In the genomic region with DNA sequence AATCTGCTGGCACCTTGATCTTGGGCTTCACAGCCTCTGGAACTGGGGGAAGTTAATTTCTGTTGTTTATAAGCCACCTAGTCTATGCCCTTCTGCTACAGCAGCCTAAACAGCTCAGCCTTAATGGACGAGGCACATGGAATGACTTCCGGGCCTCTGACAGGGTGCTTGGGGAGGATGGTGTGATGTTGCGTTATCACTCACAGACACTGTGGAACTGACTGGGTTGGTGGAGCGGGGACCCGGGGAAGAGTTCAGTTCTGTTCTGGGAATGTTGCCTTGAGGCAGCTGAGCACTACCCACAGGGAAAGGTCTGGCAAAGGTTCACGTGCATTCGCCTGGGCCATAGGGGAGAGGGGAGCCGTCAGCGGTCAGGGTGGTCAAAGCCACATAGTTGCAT, we compare ENCODE assay signal across 1 cellular context.
TF ChIP-seq lines count a peak whose summit lies in the region.

No MANE protein-coding gene starts in this region.

TF ChIP-seq in neural cell, 6 proteins besides CTCF, POLR2A, EP300 and RAD21 (continued from another document):
- TF ChIP-seq, protein P1, sequence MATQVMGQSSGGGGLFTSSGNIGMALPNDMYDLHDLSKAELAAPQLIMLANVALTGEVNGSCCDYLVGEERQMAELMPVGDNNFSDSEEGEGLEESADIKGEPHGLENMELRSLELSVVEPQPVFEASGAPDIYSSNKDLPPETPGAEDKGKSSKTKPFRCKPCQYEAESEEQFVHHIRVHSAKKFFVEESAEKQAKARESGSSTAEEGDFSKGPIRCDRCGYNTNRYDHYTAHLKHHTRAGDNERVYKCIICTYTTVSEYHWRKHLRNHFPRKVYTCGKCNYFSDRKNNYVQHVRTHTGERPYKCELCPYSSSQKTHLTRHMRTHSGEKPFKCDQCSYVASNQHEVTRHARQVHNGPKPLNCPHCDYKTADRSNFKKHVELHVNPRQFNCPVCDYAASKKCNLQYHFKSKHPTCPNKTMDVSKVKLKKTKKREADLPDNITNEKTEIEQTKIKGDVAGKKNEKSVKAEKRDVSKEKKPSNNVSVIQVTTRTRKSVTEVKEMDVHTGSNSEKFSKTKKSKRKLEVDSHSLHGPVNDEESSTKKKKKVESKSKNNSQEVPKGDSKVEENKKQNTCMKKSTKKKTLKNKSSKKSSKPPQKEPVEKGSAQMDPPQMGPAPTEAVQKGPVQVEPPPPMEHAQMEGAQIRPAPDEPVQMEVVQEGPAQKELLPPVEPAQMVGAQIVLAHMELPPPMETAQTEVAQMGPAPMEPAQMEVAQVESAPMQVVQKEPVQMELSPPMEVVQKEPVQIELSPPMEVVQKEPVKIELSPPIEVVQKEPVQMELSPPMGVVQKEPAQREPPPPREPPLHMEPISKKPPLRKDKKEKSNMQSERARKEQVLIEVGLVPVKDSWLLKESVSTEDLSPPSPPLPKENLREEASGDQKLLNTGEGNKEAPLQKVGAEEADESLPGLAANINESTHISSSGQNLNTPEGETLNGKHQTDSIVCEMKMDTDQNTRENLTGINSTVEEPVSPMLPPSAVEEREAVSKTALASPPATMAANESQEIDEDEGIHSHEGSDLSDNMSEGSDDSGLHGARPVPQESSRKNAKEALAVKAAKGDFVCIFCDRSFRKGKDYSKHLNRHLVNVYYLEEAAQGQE (IDR thresholded peaks at IDR 0.05; ENCODE audit: borderline replicate concordance) = no peak
